Comparison of ENCODE assay signal across 1 cellular context in genomic region chr19:43774103-43774939, GRCh38.
TF ChIP-seq lines count a peak whose summit lies in the region.

No MANE protein-coding gene starts in this region.

TF ChIP-seq in K562, 482 proteins besides CTCF, POLR2A, EP300 and RAD21 (continued from another document):
- TF ChIP-seq BRF2 (IDR thresholded peaks at IDR 0.05; ENCODE audit: borderline replicate concordance, insufficient read depth, insufficient read length) = no peak
- TF ChIP-seq ZNF511 (CRISPR knock-in tag; IDR thresholded peaks at IDR 0.05) = peak; percentile 95
- TF ChIP-seq KLF13 (tag; IDR thresholded peaks at IDR 0.05; ENCODE audit: borderline replicate concordance, low read depth) = peak; percentile 38; the same call in 1 of the 2 replicates
- no peak for TF ChIP-seq ZNF146 (CRISPR knock-in tag; IDR thresholded peaks at IDR 0.05; ENCODE audit: unreplicated experiment)
- no peak; the same call in 1 of the 2 replicates for TF ChIP-seq ATF6 (CRISPR knock-in tag; IDR thresholded peaks at IDR 0.05)
- TF ChIP-seq CUX1 (CRISPR knock-in tag; IDR thresholded peaks at IDR 0.05) = no peak
- TF ChIP-seq MED1 (CRISPR knock-in tag; IDR thresholded peaks at IDR 0.05; ENCODE audit: borderline replicate concordance) = no peak
- peak; percentile 100 for TF ChIP-seq PCBP1 (IDR thresholded peaks at IDR 0.05; ENCODE audit: low read depth, low read length, poor library complexity, severe bottlenecking)
- TF ChIP-seq IRF2 (CRISPR knock-in tag; IDR thresholded peaks at IDR 0.05) = peak; percentile 81; the same call in 1 of the 2 replicates
- no peak for TF ChIP-seq SIX5 (IDR thresholded peaks at IDR 0.05; ENCODE audit: borderline replicate concordance in 1 of 2, insufficient read depth in 1 of 2, low read depth in 1 of 2, low read length in 2 of 2)
- no peak for TF ChIP-seq ID3 (CRISPR knock-in tag; IDR thresholded peaks at IDR 0.05)
- peak; percentile 95 for TF ChIP-seq ID3 (tag; IDR thresholded peaks at IDR 0.05)
- peak; percentile 94 for TF ChIP-seq HNRNPK (IDR thresholded peaks at IDR 0.05; ENCODE audit: low read depth, low read length, poor library complexity, severe bottlenecking)
- peak; percentile 96 for TF ChIP-seq HDAC3 (IDR thresholded peaks at IDR 0.05; ENCODE audit: borderline replicate concordance, partially characterized antibody)
- TF ChIP-seq HDAC8 (tag; IDR thresholded peaks at IDR 0.05) = 0 out of 2 replicates have a peak, but pooled peaks have one; percentile 53
- no peak for TF ChIP-seq CHD7 (IDR thresholded peaks at IDR 0.05; ENCODE audit: low read depth, low read length)
- TF ChIP-seq NFE2L1 (tag; IDR thresholded peaks at IDR 0.05; ENCODE audit: borderline replicate concordance, low read depth) = no peak
- no peak for TF ChIP-seq LARP7 (IDR thresholded peaks at IDR 0.05)
- no peak for TF ChIP-seq ZNF512 (tag; IDR thresholded peaks at IDR 0.05)
- TF ChIP-seq GTF2E2 (tag; IDR thresholded peaks at IDR 0.05) = no peak; the same call in 1 of the 2 replicates
